Comparison of ENCODE assay signal across 8 cellular contexts in genomic region chr5:98929123-98929981, GRCh38. TPM values are rescaled to one million over a fixed set of nuclear protein-coding genes. Genes with fewer than 3 reads are reported as not detected.
DNase-seq lines count a peak whose midpoint lies in the region; ATAC-seq and TF ChIP-seq lines count a peak whose summit lies in the region.

No MANE protein-coding gene starts in this region.

- DNase-seq in AG04450 (ENCODE audit: low read depth, low spot score) (peak; percentile 86), NCI-H2227 (lab: John Stamatoyannopoulos, UW; ENCODE audit: unreplicated experiment) (peak; percentile 84), iris pigment epithelial cell (ENCODE audit: low read depth) (peak; percentile 99), spleen (peak; percentile 98)
- DNase-seq in activated CD4-positive, CD25-positive, alpha-beta regulatory T cell (lab: John Stamatoyannopoulos, UW): peak; percentile 80 to 91 (median 88)
- peak; percentile 98 for DNase-seq in central memory CD4-positive, alpha-beta T cell

- H3K27me3 ChIP-seq in AG04450 (ENCODE audit: control insufficient read depth, insufficient read depth, low read length) (no peaks in the 10 kb centered on the region), spleen (replicated peaks in 1 of 7) (no peaks in the 10 kb centered on the region)

- H3K36me3 ChIP-seq in spleen: peaks cover 0 to 20% (median 8%) of the 10 kb centered on the region in 6 donors

- TF ChIP-seq POLR2A in spleen (IDR thresholded peaks at IDR 0.05): peak; percentile 68 to 88 (median 87)

- POLR2A ChIA-PET in AG04450 (lab: Yijun Ruan, JAX): interaction anchor here (0.6 to 1.2 kb wide), 5 partner anchors 9 to 131 kb away, joined by 3 to 4 read pairs (median 3); no protein-coding TSS in a partner anchor

- H3K4me3 ChIP-seq in AG04450 (ENCODE audit: low read depth, low read length): peak overlapping the region; percentile 92
- H3K4me3 ChIP-seq in spleen: peak overlapping the region; percentile 58 to 92 (median 73)

- ATAC-seq in GM18870 (IDR thresholded peaks at IDR 0.05; ENCODE audit: unreplicated experiment) (peak; percentile 86), HG03108 (IDR thresholded peaks at IDR 0.05; ENCODE audit: unreplicated experiment) (peak; percentile 65)

- H3K9me3 ChIP-seq in AG04450 (ENCODE audit: control insufficient read depth, insufficient read depth, low read length) (no peaks in the 10 kb centered on the region; the same call in 1 of the 2 replicates), spleen (no peaks in the 10 kb centered on the region)

- H3K4me1 ChIP-seq in spleen: peaks cover 34 to 80% (median 73%) of the 10 kb centered on the region in 6 donors

- peak overlapping the region; percentile 100 for H3K27ac ChIP-seq in AG04450 (ENCODE audit: low read depth, low read length)
- H3K27ac ChIP-seq in spleen: peak overlapping the region; percentile 99 to 100 (median 100)

- intact Hi-C loops in spleen (cut with DNase I; ENCODE audit: low total_unique reads): loop anchor here (5.0 kb wide), 1 partner anchor 103 kb away; no protein-coding TSS in a partner anchor

- TF ChIP-seq CTCF in AG04450 (IDR thresholded peaks at IDR 0.05; ENCODE audit: low read depth, low read length) (no peak), spleen (IDR thresholded peaks at IDR 0.05 in 8 of 11, conservative IDR thresholded peaks at IDR 0.05 in 3 of 11) (peak in 1 of 11 experiments; percentile 10)

- CTCF ChIA-PET in AG04450 (lab: Charles Lee): interaction anchor here (2.1 kb wide), 1 partner anchor 103 kb away, joined by 8 read pairs; no protein-coding TSS in a partner anchor

- 0 to 1% (median 1%) methylated on average over 31 to 71 of the region's 71 CpGs for WGBS in spleen, 5 donors

RNA-seq across cellular contexts. Expression of gene CHD1, which starts 0.5 kb away (rescaled TPM):
- 19.4 and 26.4 TPM in 2 replicates for polyA plus RNA-seq in AG04450 (2011; rRNA removed)
- polyA minus RNA-seq in AG04450 (2011; rRNA and poly(A)+ RNA removed): 16.4 and 38.8 TPM in 2 replicates
- 100 to 1,000 TPM in 2 of 7 donors, 10 to 100 TPM in 5; 58.8 to 118 (median 75.8) TPM for total RNA-seq in spleen
- 10 to 100 TPM; 17.3 to 33.3 (median 20.5) TPM for polyA plus RNA-seq in spleen

Comparison
In these comparisons a context has a peak if more than half of its experiments do, and no peak if none do; other contexts are left out.
1. Peak in every context shown above with its lines: DNase-seq, ATAC-seq, H3K4me3 ChIP-seq and H3K27ac ChIP-seq.